ENCODE assay signal across 25 cellular contexts in genomic region chr5:96093340-96093739, GRCh38.
DNase-seq lines count a peak whose midpoint lies in the region; ATAC-seq, FAIRE-seq and TF ChIP-seq lines count a peak whose summit lies in the region.
"Had no signal": no experiment of that assay in that cellular context is flagged by ENCODE, and none has a peak within 500 bp of the region (broad histone marks: within the 10 kb centered on the region; RNA-seq: fewer than 3 reads in every experiment).

No MANE protein-coding gene starts in this region.

- H3K4me1 ChIP-seq in keratinocyte (ENCODE audit: control insufficient read depth, extremely low read depth, insufficient read depth, low read length): peaks cover 32% of the 10 kb centered on the region
- H3K4me1 ChIP-seq in small intestine (ENCODE audit: control insufficient read depth in 2 of 2, insufficient read depth in 1 of 2, low read depth in 1 of 2, low read length in 1 of 2): no peaks in the 10 kb centered on the region
- peaks cover 0 to 11% (median 4%) of the 10 kb centered on the region in 4 donors for H3K4me1 ChIP-seq in upper lobe of left lung

- no peak for TF ChIP-seq CTCF in keratinocyte (optimal IDR thresholded peaks at IDR 0.05 in 1 of 3, IDR thresholded peaks at IDR 0.05 in 1 of 3, conservative IDR thresholded peaks at IDR 0.05 in 1 of 3; ENCODE audit: extremely low read depth in 1 of 3, insufficient read depth in 2 of 3, low read length in 3 of 3)
- TF ChIP-seq CTCF in upper lobe of left lung (IDR thresholded peaks at IDR 0.05): no peak

- peak overlapping the region; percentile 76 for H3K27ac ChIP-seq in keratinocyte (ENCODE audit: control insufficient read depth, insufficient read depth, low read length)
- H3K27ac ChIP-seq in small intestine (ENCODE audit: low read depth in 1 of 2, low read length in 1 of 2): no peak overlapping the region
- H3K27ac ChIP-seq in upper lobe of left lung: no peak overlapping the region
- H3K27ac ChIP-seq: lower lobe of right lung had no signal

- H3K27me3 ChIP-seq in keratinocyte (ENCODE audit: control insufficient read depth, extremely low read depth, insufficient read depth, low read length): no peaks in the 10 kb centered on the region
- no peaks in the 10 kb centered on the region for H3K27me3 ChIP-seq in small intestine (ENCODE audit: control insufficient read depth in 2 of 2, insufficient read depth in 2 of 2, low read length in 2 of 2)
- H3K27me3 ChIP-seq in upper lobe of left lung: no peaks in the 10 kb centered on the region

- H4K20me1 ChIP-seq in keratinocyte (ENCODE audit: control insufficient read depth, extremely low read depth, insufficient read depth, low read length): no peaks in the 10 kb centered on the region

- H3K27ac Mint-ChIP-seq in activated T-helper 17 cell treated with anti-CD3 and anti-CD28 coated beads, Interleukin-2, amount 50 U/mL, for 72 hours: peak overlapping the region; percentile 17
- H3K27ac Mint-ChIP-seq: activated CD4-positive, alpha-beta T cell treated with anti-CD3 and anti-CD28 coated beads for 36 hours; activated naive CD4-positive, alpha-beta T cell treated with anti-CD3 and anti-CD28 coated beads for 36 hours; CD4-positive, alpha-beta T cell; T-helper 1 cell treated with Interleukin-12 subunit alpha and Interleukin-12 subunit beta and Interleukin-4 antibody, amounts not matched to agents 30 μg/mL and 1 μg/mL, for 36 hours had no signal

- H3K4me3 ChIP-seq in keratinocyte (ENCODE audit: control insufficient read depth in 2 of 3, extremely low read depth in 1 of 3, insufficient read depth in 2 of 3, low read depth in 1 of 3, low read length in 3 of 3) (no peak overlapping the region), small intestine (ENCODE audit: low read depth in 1 of 2, low read length in 2 of 2) (no peak overlapping the region), upper lobe of left lung (no peak overlapping the region)
- H3K4me3 ChIP-seq: lower lobe of right lung, smooth muscle cell had no signal

- peak; percentile 13 for DNase-seq in DMS53 treated with DMSO at 0.1 percent for 48 hours (lab: John Stamatoyannopoulos, UW; ENCODE audit: unreplicated experiment)
- no peak for DNase-seq in keratinocyte (ENCODE audit: low read depth, low spot score)
- peak; percentile 38 for DNase-seq in small intestine
- no peak for DNase-seq in left cardiac atrium
- no peak for DNase-seq in upper lobe of left lung
- DNase-seq: activated CD4-positive, alpha-beta T cell treated with anti-CD3 and anti-CD28 coated beads for 36 hours; activated CD8-positive, alpha-beta memory T cell treated with anti-CD3 and anti-CD28 coated beads for 24 hours; activated naive CD4-positive, alpha-beta T cell treated with anti-CD3 and anti-CD28 coated beads for 36 hours; activated T-cell treated with anti-CD3 and anti-CD28 coated beads, Interleukin-2, amount 50 U/mL, for 4 hours; CD4-positive, alpha-beta T cell; effector memory CD4-positive, alpha-beta T cell; GF-D8; GOT3; hypothalamus; lower lobe of right lung; NCI-H146; NCI-H2171; NCI-H524 treated with DMSO at 0.1 percent for 48 hours; stimulated activated CD4-positive, alpha-beta T cell treated with anti-CD3 and anti-CD28 coated beads, Interleukin-2, amount 100 ng/mL, for 24 hours had no signal

- H3K9me3 ChIP-seq in keratinocyte (ENCODE audit: control insufficient read depth, low read depth, low read length) (no peaks in the 10 kb centered on the region), small intestine (ENCODE audit: control insufficient read depth, low read depth) (no peaks in the 10 kb centered on the region), upper lobe of left lung (no peaks in the 10 kb centered on the region)
- H3K9me3 ChIP-seq: lower lobe of right lung had no signal

- H3K4me3 Mint-ChIP-seq in activated T-helper 17 cell treated with anti-CD3 and anti-CD28 coated beads, Interleukin-2, amount 50 U/mL, for 72 hours: no peak overlapping the region
- H3K4me3 Mint-ChIP-seq: activated CD4-positive, alpha-beta T cell treated with anti-CD3 and anti-CD28 coated beads for 36 hours; activated naive CD4-positive, alpha-beta T cell treated with anti-CD3 and anti-CD28 coated beads for 36 hours; activated T-cell treated with anti-CD3 and anti-CD28 coated beads, Interleukin-2, amount 50 U/mL, for 4 hours; CD4-positive, alpha-beta T cell; T-helper 1 cell treated with Interleukin-12 subunit alpha and Interleukin-12 subunit beta and Interleukin-4 antibody, amounts not matched to agents 30 μg/mL and 1 μg/mL, for 36 hours had no signal

- H3K4me2 ChIP-seq in keratinocyte (ENCODE audit: control insufficient read depth, extremely low read depth, insufficient read depth, low read depth, low read length): peak overlapping the region; percentile 60
- H3K4me2 ChIP-seq: smooth muscle cell had no signal

- no peaks in the 10 kb centered on the region for H3K79me2 ChIP-seq in keratinocyte (ENCODE audit: control insufficient read depth, insufficient read depth, low read length)

- dilution Hi-C loops in keratinocyte (cut with MboI; ENCODE audit: extremely low pct_ligation_motif_present, low sequenced_read_pairs): no loop called here

- no peak overlapping the region for H2AFZ ChIP-seq in keratinocyte (ENCODE audit: control insufficient read depth, low read length)

- no peak for TF ChIP-seq POLR2A in upper lobe of left lung (IDR thresholded peaks at IDR 0.05)

- no peaks in the 10 kb centered on the region for H3K9me1 ChIP-seq in keratinocyte (ENCODE audit: control insufficient read depth, extremely low read depth, insufficient read depth, low read length)

- H3K4me1 Mint-ChIP-seq in activated T-helper 17 cell treated with anti-CD3 and anti-CD28 coated beads, Interleukin-2, amount 50 U/mL, for 72 hours: no peaks in the 10 kb centered on the region

- H3K9ac ChIP-seq in keratinocyte (ENCODE audit: control insufficient read depth, extremely low read depth, insufficient read depth, low read length): no peak overlapping the region

- H3K36me3 ChIP-seq in keratinocyte (ENCODE audit: control insufficient read depth in 2 of 2, extremely low read depth in 1 of 2, insufficient read depth in 2 of 2, low read length in 2 of 2) (no peaks in the 10 kb centered on the region), small intestine (ENCODE audit: control insufficient read depth in 2 of 2, insufficient read depth in 2 of 2, low read length in 2 of 2) (no peaks in the 10 kb centered on the region), upper lobe of left lung (no peaks in the 10 kb centered on the region)
- H3K36me3 ChIP-seq: lower lobe of right lung had no signal

- intact Hi-C loops in left cardiac atrium (cut with DNase I): no loop called here

- 53 to 81% (median 58%) methylated on average over 3 of the region's 3 CpGs for WGBS in small intestine, 3 donors
- 72 to 76% methylated on average over 3 of the region's 3 CpGs for WGBS in upper lobe of left lung, 2 donors

- H3K36me3 Mint-ChIP-seq in activated T-helper 17 cell treated with anti-CD3 and anti-CD28 coated beads, Interleukin-2, amount 50 U/mL, for 72 hours (ENCODE audit: low read depth): no peaks in the 10 kb centered on the region

- FAIRE-seq in keratinocyte (lab: Jason Lieb, UNC) (peak; percentile 74), small intestine (lab: Jason Lieb, UNC) (no peak)
- FAIRE-seq: colon, urothelium cell line had no signal

- TF ChIP-seq EP300 in upper lobe of left lung (IDR thresholded peaks at IDR 0.05): no peak

- peaks cover 3% of the 10 kb centered on the region for H3K9me3 Mint-ChIP-seq in activated T-helper 17 cell treated with anti-CD3 and anti-CD28 coated beads, Interleukin-2, amount 50 U/mL, for 72 hours
- H3K9me3 Mint-ChIP-seq: T-helper 1 cell treated with Interleukin-12 subunit alpha and Interleukin-12 subunit beta and Interleukin-4 antibody, amounts not matched to agents 30 μg/mL and 1 μg/mL, for 36 hours had no signal

- no peak for ATAC-seq in activated T-helper 17 cell treated with anti-CD3 and anti-CD28 coated beads, Interleukin-2, amount 50 U/mL, for 72 hours (replicated peaks)
- ATAC-seq in left cardiac atrium (no peak), HG02763 (IDR thresholded peaks at IDR 0.05; ENCODE audit: unreplicated experiment) (no peak), upper lobe of left lung (ENCODE audit: low FRiP score in 2 of 2) (no peak)
- ATAC-seq: activated CD4-positive, alpha-beta T cell treated with anti-CD3 and anti-CD28 coated beads for 36 hours; activated T-cell treated with anti-CD3 and anti-CD28 coated beads, Interleukin-2, amount 50 U/mL, for 4 hours had no signal

- H3K27me3 Mint-ChIP-seq in activated T-helper 17 cell treated with anti-CD3 and anti-CD28 coated beads, Interleukin-2, amount 50 U/mL, for 72 hours: no peaks in the 10 kb centered on the region
- H3K27me3 Mint-ChIP-seq: activated CD4-positive, alpha-beta T cell treated with anti-CD3 and anti-CD28 coated beads for 36 hours had no signal

Comparison
In these comparisons a context has a peak if more than half of its experiments do, and no peak if none do; other contexts are left out.
1. DNase-seq: peak in DMS53 treated with DMSO at 0.1 percent for 48 hours (single experiment) and small intestine (single experiment); none in keratinocyte (single experiment), left cardiac atrium (single experiment) and upper lobe of left lung (0 of 2).